17 cellular contexts compared by ENCODE assay signal in genomic region chr1:1243261-1243660, GRCh38. TPM values are rescaled to one million over a fixed set of nuclear protein-coding genes. Genes with fewer than 3 reads are reported as not detected.
DNase-seq lines count a peak whose midpoint lies in the region; ATAC-seq, FAIRE-seq and TF ChIP-seq lines count a peak whose summit lies in the region.
"Had no signal": no experiment of that assay in that cellular context is flagged by ENCODE, and none has a peak within 500 bp of the region (broad histone marks: within the 10 kb centered on the region; RNA-seq: fewer than 3 reads in every experiment).

No MANE protein-coding gene starts in this region.

- no peak overlapping the region for H2AFZ ChIP-seq in HepG2 (ENCODE audit: low read length)
- H2AFZ ChIP-seq: GM23248 had no signal

- no peaks in the 10 kb centered on the region for H3K27me3 ChIP-seq in HepG2 (ENCODE audit: control insufficient read depth in 1 of 2, insufficient read depth in 2 of 2, low read length in 2 of 2)
- H3K27me3 ChIP-seq in right lobe of liver = no peaks in the 10 kb centered on the region
- H3K27me3 ChIP-seq in Peyer's patch = peaks cover 0 to 35% of the 10 kb centered on the region in 2 donors
- no peaks in the 10 kb centered on the region for H3K27me3 ChIP-seq in naive thymus-derived CD4-positive, alpha-beta T cell (ENCODE audit: control insufficient read depth in 2 of 2, insufficient read depth in 2 of 2, low read length in 2 of 2)

- TF ChIP-seq RAD21 in HepG2 (CRISPR knock-in tag; IDR thresholded peaks at IDR 0.05) = no peak

- H3K4me3 ChIP-seq in HepG2 (replicated peaks in 1 of 3; ENCODE audit: insufficient read depth in 1 of 3, low read depth in 2 of 3, low read length in 3 of 3) = no peak overlapping the region
- H3K4me3 ChIP-seq in right lobe of liver = no peak overlapping the region
- H3K4me3 ChIP-seq in Peyer's patch = peak overlapping the region in 3 of 4 donors; percentile 32 to 56 (median 52)
- H3K4me3 ChIP-seq in naive thymus-derived CD4-positive, alpha-beta T cell (ENCODE audit: low read length) = no peak overlapping the region
- H3K4me3 ChIP-seq: GM23248, HAP-1 had no signal

- H3K9me3 ChIP-seq in HepG2 (ENCODE audit: low read length) (no peaks in the 10 kb centered on the region), right lobe of liver (no peaks in the 10 kb centered on the region), Peyer's patch (no peaks in the 10 kb centered on the region)
- H3K9me3 ChIP-seq in naive thymus-derived CD4-positive, alpha-beta T cell (ENCODE audit: control insufficient read depth in 2 of 3, low read length in 3 of 3) = no peaks in the 10 kb centered on the region
- H3K9me3 ChIP-seq: Caco-2, HAP-1 had no signal

- POLR2A ChIA-PET in HepG2 (lab: Yijun Ruan, JAX) = no interaction called here
- POLR2A ChIA-PET in naive thymus-derived CD4-positive, alpha-beta T cell (lab: Charles Lee) = no interaction called here

- no peak overlapping the region for H3K27ac Mint-ChIP-seq in naive thymus-derived CD4-positive, alpha-beta T cell
- H3K27ac Mint-ChIP-seq: CD4-positive, alpha-beta T cell had no signal

- H3K36me3 ChIP-seq in HepG2 (replicated peaks in 1 of 2; ENCODE audit: control insufficient read depth in 1 of 2, insufficient read depth in 2 of 2, low read length in 2 of 2) (no peaks in the 10 kb centered on the region), right lobe of liver (no peaks in the 10 kb centered on the region), Peyer's patch (no peaks in the 10 kb centered on the region)
- H3K36me3 ChIP-seq in naive thymus-derived CD4-positive, alpha-beta T cell (ENCODE audit: control insufficient read depth in 2 of 3, insufficient read depth in 3 of 3, low read length in 3 of 3) = no peaks in the 10 kb centered on the region
- H3K36me3 ChIP-seq: HAP-1 had no signal

- no peaks in the 10 kb centered on the region for H3K4me1 Mint-ChIP-seq in naive thymus-derived CD4-positive, alpha-beta T cell

- H4K20me1 ChIP-seq in HepG2 (ENCODE audit: insufficient read depth, low read length) = no peaks in the 10 kb centered on the region

- 96% methylated on average over 5 of the region's 23 CpGs for WGBS in HepG2 (ENCODE audit: low lambda C conversion rate)
- no CpG with 5 or more reads among the region's 23 CpGs for WGBS in right lobe of liver (ENCODE audit: insufficient coverage, low coverage, low lambda C conversion rate, missing lambda C conversion rate)

- DNase-seq in HepG2 (ENCODE audit: low spot score) = no peak
- no peak for DNase-seq in right lobe of liver
- DNase-seq in Peyer's patch = no peak
- no peak for DNase-seq in naive thymus-derived CD4-positive, alpha-beta T cell
- no peak for DNase-seq in T-helper 9 cell
- no peak for DNase-seq in Kasumi-1 (lab: John Stamatoyannopoulos, UW)
- DNase-seq in NCI-H226 = no peak
- DNase-seq: 8988T; C1 segment of cervical spinal cord; Caco-2; CD4-positive, alpha-beta T cell had no signal

- H3K9ac ChIP-seq in HepG2 (ENCODE audit: insufficient read depth, low read depth, low read length) = no peak overlapping the region
- H3K9ac ChIP-seq: GM23248 had no signal

- ATAC-seq in HepG2 (no peak), right lobe of liver (no peak)
- ATAC-seq in naive thymus-derived CD4-positive, alpha-beta T cell = peak; percentile 12

- H3K9me3 Mint-ChIP-seq in naive thymus-derived CD4-positive, alpha-beta T cell = no peaks in the 10 kb centered on the region
- H3K9me3 Mint-ChIP-seq: CD4-positive, alpha-beta T cell had no signal

- no TSS peak for BruUV-seq in HepG2 (replicated peaks; lab: Mats Ljungman, UMichigan)

- in situ Hi-C loops in HepG2 (cut with HindIII; ENCODE audit: extremely low pct_ligation_motif_present, low pct_unique_long_range_greater_than_20kb) = no loop called here

- intact Hi-C loops in HepG2 (cut with micrococcal nuclease; ENCODE audit: unreplicated experiment) = no loop called here
- intact Hi-C loops in right lobe of liver (cut with DNase I) = loop anchor here (5.0 to 10.0 kb wide), 2 partner anchors 52 to 121 kb away; no protein-coding TSS in a partner anchor
- intact Hi-C loops in naive thymus-derived CD4-positive, alpha-beta T cell (cut with micrococcal nuclease) = no loop called here

- H3K36me3 Mint-ChIP-seq in naive thymus-derived CD4-positive, alpha-beta T cell = no peaks in the 10 kb centered on the region

- TF ChIP-seq CTCF in HepG2 (CRISPR knock-in tag; IDR thresholded peaks at IDR 0.05) (no peak), right lobe of liver (IDR thresholded peaks at IDR 0.05) (no peak), Peyer's patch (IDR thresholded peaks at IDR 0.05) (no peak)

- no peaks in the 10 kb centered on the region for H3K79me2 ChIP-seq in HepG2 (ENCODE audit: insufficient read depth, low read length)

- TF ChIP-seq EP300 in HepG2 (IDR thresholded peaks at IDR 0.05; ENCODE audit: low read depth in 2 of 2, low read length in 2 of 2) (no peak), HepG2 (CRISPR knock-in tag; IDR thresholded peaks at IDR 0.05; ENCODE audit: borderline replicate concordance) (no peak)

- no peak overlapping the region for H3K4me2 ChIP-seq in HepG2 (ENCODE audit: low read depth, low read length)

- H3K4me1 ChIP-seq in HepG2 (ENCODE audit: insufficient read depth, low read length) = peaks cover 37% of the 10 kb centered on the region
- peaks cover 0 to 10% (median 0%) of the 10 kb centered on the region in 4 donors for H3K4me1 ChIP-seq in right lobe of liver
- peaks cover 0 to 16% (median 3%) of the 10 kb centered on the region in 4 donors for H3K4me1 ChIP-seq in Peyer's patch
- H3K4me1 ChIP-seq in naive thymus-derived CD4-positive, alpha-beta T cell (ENCODE audit: control insufficient read depth in 2 of 2, insufficient read depth in 2 of 2, low read length in 2 of 2) = no peaks in the 10 kb centered on the region
- H3K4me1 ChIP-seq: HAP-1 had no signal

- H3K4me3 Mint-ChIP-seq in naive thymus-derived CD4-positive, alpha-beta T cell = no peak overlapping the region
- H3K4me3 Mint-ChIP-seq: CD4-positive, alpha-beta T cell had no signal

- no peak for TF ChIP-seq POLR2A in HepG2 (IDR thresholded peaks at IDR 0.05; ENCODE audit: insufficient read depth in 1 of 2, low read depth in 2 of 2, low read length in 2 of 2)
- no peak for TF ChIP-seq POLR2A in right lobe of liver (IDR thresholded peaks at IDR 0.05)
- TF ChIP-seq POLR2A in Peyer's patch (IDR thresholded peaks at IDR 0.05) = no peak

- no peak for FAIRE-seq in HepG2 (lab: Jason Lieb, UNC)
- FAIRE-seq: D721Med, G401.6, GM12891 had no signal

- H3K27ac ChIP-seq in HepG2 (ENCODE audit: extremely low read length, insufficient read depth, low read length) (no peak overlapping the region), right lobe of liver (no peak overlapping the region), Peyer's patch (no peak overlapping the region)
- no peak overlapping the region for H3K27ac ChIP-seq in naive thymus-derived CD4-positive, alpha-beta T cell (ENCODE audit: low read depth, low read length)
- H3K27ac ChIP-seq: GM23248 had no signal

- H3K27me3 Mint-ChIP-seq in naive thymus-derived CD4-positive, alpha-beta T cell = peaks cover 0 to 4% (median 0%) of the 10 kb centered on the region in 5 donors
- H3K27me3 Mint-ChIP-seq: CD4-positive, alpha-beta T cell had no signal

- CTCF ChIA-PET in HepG2 (lab: Yijun Ruan, JAX; ENCODE audit: low intra/inter-chr PET ratio, low total read pairs) = no interaction called here
- CTCF ChIA-PET in naive thymus-derived CD4-positive, alpha-beta T cell (lab: Charles Lee) = no interaction called here

RNA-seq across cellular contexts. Expression of gene C1QTNF12, which starts 3.3 kb away (rescaled TPM):
- 0.29 and 0.64 TPM in 2 replicates for total RNA-seq in HepG2 (2016; rRNA removed; fragmentation: Illumina TruSeq; extraction: Trizol)
- total RNA-seq in HepG2 (2016; cell fraction: cytosol; rRNA removed; fragmentation: Illumina TruSeq; extraction: Trizol; ENCODE audit: low read depth) = 0.88 and 0.91 TPM in 2 replicates
- 1.0 TPM in 1 of 2 replicates, not detected in the other for total RNA-seq in HepG2 (2016; cell fraction: insoluble cytoplasmic fraction; rRNA removed; fragmentation: Illumina TruSeq; extraction: Trizol)
- total RNA-seq in HepG2 (2016; cell fraction: membrane; rRNA removed; fragmentation: Illumina TruSeq; extraction: Trizol) = 0.28 and 0.80 TPM in 2 replicates
- 0.87 TPM in 1 of 2 replicates, not detected in the other for total RNA-seq in HepG2 (2016; cell fraction: nucleus; rRNA removed; fragmentation: Illumina TruSeq; extraction: Trizol)
- 0.18 and 0.29 TPM in 2 replicates for polyA plus RNA-seq in HepG2 (2011; rRNA removed)
- 0.11 and 0.21 TPM in 2 replicates for polyA plus RNA-seq in HepG2 (2011; cell fraction: cytosol; rRNA removed)
- 4.1 and 5.2 TPM in 2 replicates for polyA plus RNA-seq in HepG2 (2011; cell fraction: nucleus; rRNA removed)
- 1.6 and 2.0 TPM in 2 replicates for polyA plus RNA-seq in HepG2 (2012)
- polyA plus RNA-seq in HepG2 (2016; cell fraction: cytosol; fragmentation: Illumina TruSeq; extraction: Trizol; ENCODE audit: low read depth) = 0.28 and 0.32 TPM in 2 replicates
- not detected in 2 replicates for polyA plus RNA-seq in HepG2 (2016; cell fraction: insoluble cytoplasmic fraction; fragmentation: Illumina TruSeq; extraction: Trizol; ENCODE audit: low read depth)
- polyA plus RNA-seq in HepG2 (2016; cell fraction: membrane; fragmentation: Illumina TruSeq; extraction: Trizol; ENCODE audit: low read depth) = not detected in 2 replicates
- polyA plus RNA-seq in HepG2 (2016; cell fraction: nucleus; fragmentation: Illumina TruSeq; extraction: Trizol; ENCODE audit: insufficient read depth, low read depth) = 2.7 and 4.3 TPM in 2 replicates
- 0.36 and 0.40 TPM in 2 replicates for polyA minus RNA-seq in HepG2 (2011; rRNA and poly(A)+ RNA removed; ENCODE audit: low replicate concordance)
- polyA minus RNA-seq in HepG2 (2011; cell fraction: cytosol; rRNA and poly(A)+ RNA removed) = not detected in 2 replicates
- polyA minus RNA-seq in HepG2 (2011; cell fraction: nucleus; rRNA and poly(A)+ RNA removed) = not detected in 2 replicates
- total RNA-seq in right lobe of liver = 1 to 10 TPM in 4 of 6 experiments, under 1 TPM in 1, not detected in 1; 0.40 to 4.0 (median 1.1) TPM
- 10 to 100 TPM in 3 of 4 donors, not detected in 1; 23.3 to 58.0 (median 44.2) TPM for total RNA-seq in Peyer's patch
- total RNA-seq in naive thymus-derived CD4-positive, alpha-beta T cell = 1 to 10 TPM; 2.5 to 5.8 (median 3.0) TPM
- under 1 TPM in 1 of 2 donors, not detected in 1; 0.56 TPM for polyA plus RNA-seq in naive thymus-derived CD4-positive, alpha-beta T cell
- total RNA-seq: H4 had no signal

RNA-seq across cellular contexts. Expression of gene B3GALT6, which starts 11.2 kb away (rescaled TPM):
- 9.2 and 14.2 TPM in 2 replicates for total RNA-seq in HepG2 (2016; rRNA removed; fragmentation: Illumina TruSeq; extraction: Trizol)
- total RNA-seq in HepG2 (2016; cell fraction: cytosol; rRNA removed; fragmentation: Illumina TruSeq; extraction: Trizol; ENCODE audit: low read depth) = 6.4 and 7.6 TPM in 2 replicates
- 8.3 and 13.0 TPM in 2 replicates for total RNA-seq in HepG2 (2016; cell fraction: insoluble cytoplasmic fraction; rRNA removed; fragmentation: Illumina TruSeq; extraction: Trizol)
- 13.3 and 15.5 TPM in 2 replicates for total RNA-seq in HepG2 (2016; cell fraction: membrane; rRNA removed; fragmentation: Illumina TruSeq; extraction: Trizol)
- 9.0 and 10.2 TPM in 2 replicates for total RNA-seq in HepG2 (2016; cell fraction: nucleus; rRNA removed; fragmentation: Illumina TruSeq; extraction: Trizol)
- polyA plus RNA-seq in HepG2 (2011; rRNA removed) = 3.9 and 5.8 TPM in 2 replicates
- 6.9 and 8.0 TPM in 2 replicates for polyA plus RNA-seq in HepG2 (2011; cell fraction: cytosol; rRNA removed)
- polyA plus RNA-seq in HepG2 (2011; cell fraction: nucleus; rRNA removed) = 5.4 and 5.5 TPM in 2 replicates
- polyA plus RNA-seq in HepG2 (2012) = 8.3 and 10.4 TPM in 2 replicates
- polyA plus RNA-seq in HepG2 (2016; cell fraction: cytosol; fragmentation: Illumina TruSeq; extraction: Trizol; ENCODE audit: low read depth) = 7.6 and 8.3 TPM in 2 replicates
- 9.7 and 10.2 TPM in 2 replicates for polyA plus RNA-seq in HepG2 (2016; cell fraction: insoluble cytoplasmic fraction; fragmentation: Illumina TruSeq; extraction: Trizol; ENCODE audit: low read depth)
- 12.7 and 13.5 TPM in 2 replicates for polyA plus RNA-seq in HepG2 (2016; cell fraction: membrane; fragmentation: Illumina TruSeq; extraction: Trizol; ENCODE audit: low read depth)
- 13.7 and 17.1 TPM in 2 replicates for polyA plus RNA-seq in HepG2 (2016; cell fraction: nucleus; fragmentation: Illumina TruSeq; extraction: Trizol; ENCODE audit: insufficient read depth, low read depth)
- 7.2 and 12.5 TPM in 2 replicates for polyA minus RNA-seq in HepG2 (2011; rRNA and poly(A)+ RNA removed; ENCODE audit: low replicate concordance)
- polyA minus RNA-seq in HepG2 (2011; cell fraction: cytosol; rRNA and poly(A)+ RNA removed) = 3.8 and 5.0 TPM in 2 replicates
- polyA minus RNA-seq in HepG2 (2011; cell fraction: nucleus; rRNA and poly(A)+ RNA removed) = 7.8 and 8.1 TPM in 2 replicates
- total RNA-seq in right lobe of liver = 10 to 100 TPM in 2 of 6 experiments, 1 to 10 TPM in 4; 6.3 to 14.3 (median 7.8) TPM
- 10 to 100 TPM in 2 of 4 donors, 1 to 10 TPM in 2; 9.1 to 13.4 (median 10.6) TPM for total RNA-seq in Peyer's patch
- 10 to 100 TPM; 10.9 to 29.0 (median 22.8) TPM for total RNA-seq in naive thymus-derived CD4-positive, alpha-beta T cell
- polyA plus RNA-seq in naive thymus-derived CD4-positive, alpha-beta T cell = 10 to 100 TPM in 1 of 2 donors, 1 to 10 TPM in 1; 7.2 to 12.7 TPM

RNA-seq across cellular contexts. Expression of gene SDF4, which starts 11.5 kb away (rescaled TPM):
- total RNA-seq in HepG2 (2016; rRNA removed; fragmentation: Illumina TruSeq; extraction: Trizol) = 45.3 and 107 TPM in 2 replicates
- 39.1 and 57.0 TPM in 2 replicates for total RNA-seq in HepG2 (2016; cell fraction: cytosol; rRNA removed; fragmentation: Illumina TruSeq; extraction: Trizol; ENCODE audit: low read depth)
- 40.3 and 115 TPM in 2 replicates for total RNA-seq in HepG2 (2016; cell fraction: insoluble cytoplasmic fraction; rRNA removed; fragmentation: Illumina TruSeq; extraction: Trizol)
- total RNA-seq in HepG2 (2016; cell fraction: membrane; rRNA removed; fragmentation: Illumina TruSeq; extraction: Trizol) = 58.4 and 92.5 TPM in 2 replicates
- total RNA-seq in HepG2 (2016; cell fraction: nucleus; rRNA removed; fragmentation: Illumina TruSeq; extraction: Trizol) = 75.1 and 80.9 TPM in 2 replicates
- 80.8 and 99.6 TPM in 2 replicates for polyA plus RNA-seq in HepG2 (2011; rRNA removed)
- 96.4 and 116 TPM in 2 replicates for polyA plus RNA-seq in HepG2 (2011; cell fraction: cytosol; rRNA removed)
- polyA plus RNA-seq in HepG2 (2011; cell fraction: nucleus; rRNA removed) = 152 and 158 TPM in 2 replicates
- 87.3 and 109 TPM in 2 replicates for polyA plus RNA-seq in HepG2 (2012)
- 40.0 and 62.7 TPM in 2 replicates for polyA plus RNA-seq in HepG2 (2016; cell fraction: cytosol; fragmentation: Illumina TruSeq; extraction: Trizol; ENCODE audit: low read depth)
- 61.8 and 64.5 TPM in 2 replicates for polyA plus RNA-seq in HepG2 (2016; cell fraction: insoluble cytoplasmic fraction; fragmentation: Illumina TruSeq; extraction: Trizol; ENCODE audit: low read depth)
- 59.1 and 86.8 TPM in 2 replicates for polyA plus RNA-seq in HepG2 (2016; cell fraction: membrane; fragmentation: Illumina TruSeq; extraction: Trizol; ENCODE audit: low read depth)
- 181 and 198 TPM in 2 replicates for polyA plus RNA-seq in HepG2 (2016; cell fraction: nucleus; fragmentation: Illumina TruSeq; extraction: Trizol; ENCODE audit: insufficient read depth, low read depth)
- 30.8 and 94.7 TPM in 2 replicates for polyA minus RNA-seq in HepG2 (2011; rRNA and poly(A)+ RNA removed; ENCODE audit: low replicate concordance)
- polyA minus RNA-seq in HepG2 (2011; cell fraction: cytosol; rRNA and poly(A)+ RNA removed) = 43.9 and 48.3 TPM in 2 replicates
- 48.9 and 53.8 TPM in 2 replicates for polyA minus RNA-seq in HepG2 (2011; cell fraction: nucleus; rRNA and poly(A)+ RNA removed)
- total RNA-seq in right lobe of liver = 100 to 1,000 TPM; 112 to 148 (median 142) TPM
- total RNA-seq in Peyer's patch = 100 to 1,000 TPM in 3 of 4 donors, 10 to 100 TPM in 1; 88.3 to 280 (median 177) TPM
- 100 to 1,000 TPM in 4 of 5 experiments, 10 to 100 TPM in 1; 75.8 to 124 (median 110) TPM for total RNA-seq in naive thymus-derived CD4-positive, alpha-beta T cell
- polyA plus RNA-seq in naive thymus-derived CD4-positive, alpha-beta T cell = 10 to 100 TPM; 74.8 to 90.7 TPM

RNA-seq across cellular contexts. Expression of gene TNFRSF4, which starts 29.3 kb away (rescaled TPM):
- not detected in 2 replicates for total RNA-seq in HepG2 (2016; rRNA removed; fragmentation: Illumina TruSeq; extraction: Trizol)
- total RNA-seq in HepG2 (2016; cell fraction: cytosol; rRNA removed; fragmentation: Illumina TruSeq; extraction: Trizol; ENCODE audit: low read depth) = not detected in 2 replicates
- total RNA-seq in HepG2 (2016; cell fraction: insoluble cytoplasmic fraction; rRNA removed; fragmentation: Illumina TruSeq; extraction: Trizol) = not detected in 2 replicates
- total RNA-seq in HepG2 (2016; cell fraction: membrane; rRNA removed; fragmentation: Illumina TruSeq; extraction: Trizol) = not detected in 2 replicates
- total RNA-seq in HepG2 (2016; cell fraction: nucleus; rRNA removed; fragmentation: Illumina TruSeq; extraction: Trizol) = not detected in 2 replicates
- polyA plus RNA-seq in HepG2 (2011; rRNA removed) = 0.21 TPM in 1 of 2 replicates, not detected in the other
- 0.03 TPM in 1 of 2 replicates, not detected in the other for polyA plus RNA-seq in HepG2 (2011; cell fraction: cytosol; rRNA removed)
- polyA plus RNA-seq in HepG2 (2011; cell fraction: nucleus; rRNA removed) = 0.18 and 0.28 TPM in 2 replicates
- polyA plus RNA-seq in HepG2 (2012) = not detected in 2 replicates
- not detected in 2 replicates for polyA plus RNA-seq in HepG2 (2016; cell fraction: cytosol; fragmentation: Illumina TruSeq; extraction: Trizol; ENCODE audit: low read depth)
- not detected in 2 replicates for polyA plus RNA-seq in HepG2 (2016; cell fraction: insoluble cytoplasmic fraction; fragmentation: Illumina TruSeq; extraction: Trizol; ENCODE audit: low read depth)
- polyA plus RNA-seq in HepG2 (2016; cell fraction: membrane; fragmentation: Illumina TruSeq; extraction: Trizol; ENCODE audit: low read depth) = not detected in 2 replicates
- not detected in 2 replicates for polyA plus RNA-seq in HepG2 (2016; cell fraction: nucleus; fragmentation: Illumina TruSeq; extraction: Trizol; ENCODE audit: insufficient read depth, low read depth)
- not detected in 2 replicates for polyA minus RNA-seq in HepG2 (2011; rRNA and poly(A)+ RNA removed; ENCODE audit: low replicate concordance)
- not detected in 2 replicates for polyA minus RNA-seq in HepG2 (2011; cell fraction: cytosol; rRNA and poly(A)+ RNA removed)
- not detected in 2 replicates for polyA minus RNA-seq in HepG2 (2011; cell fraction: nucleus; rRNA and poly(A)+ RNA removed)
- total RNA-seq in right lobe of liver = under 1 TPM in 4 of 6 experiments, not detected in 2; 0.20 to 0.99 (median 0.28) TPM
- 1 to 10 TPM in 3 of 4 donors, not detected in 1; 1.6 to 9.1 (median 2.8) TPM for total RNA-seq in Peyer's patch
- total RNA-seq in naive thymus-derived CD4-positive, alpha-beta T cell = 100 to 1,000 TPM in 1 of 5 experiments, 10 to 100 TPM in 1, 1 to 10 TPM in 2, under 1 TPM in 1; 0.49 to 192 (median 7.8) TPM
- 1 to 10 TPM; 1.4 to 1.5 TPM for polyA plus RNA-seq in naive thymus-derived CD4-positive, alpha-beta T cell
- total RNA-seq: Caco-2, GM23248, H4 had no signal
- polyA plus RNA-seq: GM23248 had no signal

RNA-seq across cellular contexts. Expression of gene UBE2J2, which starts 30.4 kb away (rescaled TPM):
- total RNA-seq in HepG2 (2016; rRNA removed; fragmentation: Illumina TruSeq; extraction: Trizol) = 22.1 and 29.4 TPM in 2 replicates
- 19.3 and 24.9 TPM in 2 replicates for total RNA-seq in HepG2 (2016; cell fraction: cytosol; rRNA removed; fragmentation: Illumina TruSeq; extraction: Trizol; ENCODE audit: low read depth)
- total RNA-seq in HepG2 (2016; cell fraction: insoluble cytoplasmic fraction; rRNA removed; fragmentation: Illumina TruSeq; extraction: Trizol) = 21.8 and 31.9 TPM in 2 replicates
- 32.2 and 38.5 TPM in 2 replicates for total RNA-seq in HepG2 (2016; cell fraction: membrane; rRNA removed; fragmentation: Illumina TruSeq; extraction: Trizol)
- 23.9 and 27.0 TPM in 2 replicates for total RNA-seq in HepG2 (2016; cell fraction: nucleus; rRNA removed; fragmentation: Illumina TruSeq; extraction: Trizol)
- polyA plus RNA-seq in HepG2 (2011; rRNA removed) = 25.4 and 28.8 TPM in 2 replicates
- 25.8 and 32.1 TPM in 2 replicates for polyA plus RNA-seq in HepG2 (2011; cell fraction: cytosol; rRNA removed)
- 48.5 and 56.3 TPM in 2 replicates for polyA plus RNA-seq in HepG2 (2011; cell fraction: nucleus; rRNA removed)
- polyA plus RNA-seq in HepG2 (2012) = 31.0 and 32.3 TPM in 2 replicates
- 26.4 and 36.1 TPM in 2 replicates for polyA plus RNA-seq in HepG2 (2016; cell fraction: cytosol; fragmentation: Illumina TruSeq; extraction: Trizol; ENCODE audit: low read depth)
- 38.0 and 48.6 TPM in 2 replicates for polyA plus RNA-seq in HepG2 (2016; cell fraction: insoluble cytoplasmic fraction; fragmentation: Illumina TruSeq; extraction: Trizol; ENCODE audit: low read depth)
- 40.9 and 46.8 TPM in 2 replicates for polyA plus RNA-seq in HepG2 (2016; cell fraction: membrane; fragmentation: Illumina TruSeq; extraction: Trizol; ENCODE audit: low read depth)
- 70.6 and 77.2 TPM in 2 replicates for polyA plus RNA-seq in HepG2 (2016; cell fraction: nucleus; fragmentation: Illumina TruSeq; extraction: Trizol; ENCODE audit: insufficient read depth, low read depth)
- polyA minus RNA-seq in HepG2 (2011; rRNA and poly(A)+ RNA removed; ENCODE audit: low replicate concordance) = 19.8 and 25.0 TPM in 2 replicates
- polyA minus RNA-seq in HepG2 (2011; cell fraction: cytosol; rRNA and poly(A)+ RNA removed) = 15.5 and 16.0 TPM in 2 replicates
- polyA minus RNA-seq in HepG2 (2011; cell fraction: nucleus; rRNA and poly(A)+ RNA removed) = 18.6 and 26.4 TPM in 2 replicates
- 10 to 100 TPM; 25.5 to 30.6 (median 26.9) TPM for total RNA-seq in right lobe of liver
- 10 to 100 TPM; 25.6 to 64.2 (median 55.3) TPM for total RNA-seq in Peyer's patch
- total RNA-seq in naive thymus-derived CD4-positive, alpha-beta T cell = 10 to 100 TPM; 62.3 to 89.3 (median 75.1) TPM
- 10 to 100 TPM; 86.1 to 92.2 TPM for polyA plus RNA-seq in naive thymus-derived CD4-positive, alpha-beta T cell

Comparison
In these comparisons a context has a peak if more than half of its experiments do, and no peak if none do; other contexts are left out.
1. intact Hi-C loops: an anchor here in right lobe of liver (5.0 to 10.0 kb wide); none called in HepG2 and naive thymus-derived CD4-positive, alpha-beta T cell.
2. H3K4me3 ChIP-seq: peak in Peyer's patch (3 of 4); none in HepG2 (0 of 3), right lobe of liver (0 of 3) and naive thymus-derived CD4-positive, alpha-beta T cell (single experiment).